1 cellular context compared by ENCODE assay signal in the genomic region with DNA sequence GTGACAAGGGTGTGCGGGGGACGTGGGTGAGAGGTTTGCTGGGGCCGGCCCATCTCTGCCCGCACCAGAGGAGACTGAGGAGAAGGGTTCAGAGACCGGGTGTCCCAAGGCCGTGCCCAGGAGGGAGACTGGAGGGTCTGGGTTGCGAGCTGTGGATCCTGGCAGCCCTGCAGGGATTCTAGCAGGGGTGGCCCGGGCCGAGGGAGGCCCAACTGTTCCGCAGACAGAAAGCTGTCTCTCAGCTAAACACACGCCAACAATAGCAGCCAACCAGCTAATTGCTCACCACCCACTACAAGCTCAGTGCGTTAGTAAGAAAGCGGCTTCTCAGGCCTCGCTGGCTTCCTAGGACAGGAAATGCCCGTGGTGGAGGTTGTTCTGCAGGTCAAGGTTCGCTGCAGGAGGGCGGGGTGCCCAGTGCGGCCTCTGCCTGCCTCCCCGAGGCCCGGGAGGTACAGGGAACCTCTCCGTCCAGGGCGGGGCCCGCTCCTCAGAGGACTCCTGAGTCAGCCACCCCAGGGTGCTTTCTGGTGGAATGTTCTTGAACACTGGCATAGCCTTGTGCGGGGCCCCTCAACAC.
TF ChIP-seq lines count a peak whose summit lies in the region.

No MANE protein-coding gene starts in this region.

TF ChIP-seq in HepG2, 621 proteins besides CTCF, POLR2A, EP300 and RAD21 (continued from another document):
- TF ChIP-seq, protein P1, sequence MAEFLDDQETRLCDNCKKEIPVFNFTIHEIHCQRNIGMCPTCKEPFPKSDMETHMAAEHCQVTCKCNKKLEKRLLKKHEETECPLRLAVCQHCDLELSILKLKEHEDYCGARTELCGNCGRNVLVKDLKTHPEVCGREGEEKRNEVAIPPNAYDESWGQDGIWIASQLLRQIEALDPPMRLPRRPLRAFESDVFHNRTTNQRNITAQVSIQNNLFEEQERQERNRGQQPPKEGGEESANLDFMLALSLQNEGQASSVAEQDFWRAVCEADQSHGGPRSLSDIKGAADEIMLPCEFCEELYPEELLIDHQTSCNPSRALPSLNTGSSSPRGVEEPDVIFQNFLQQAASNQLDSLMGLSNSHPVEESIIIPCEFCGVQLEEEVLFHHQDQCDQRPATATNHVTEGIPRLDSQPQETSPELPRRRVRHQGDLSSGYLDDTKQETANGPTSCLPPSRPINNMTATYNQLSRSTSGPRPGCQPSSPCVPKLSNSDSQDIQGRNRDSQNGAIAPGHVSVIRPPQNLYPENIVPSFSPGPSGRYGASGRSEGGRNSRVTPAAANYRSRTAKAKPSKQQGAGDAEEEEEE (CRISPR knock-in tag; IDR thresholded peaks at IDR 0.05; ENCODE audit: borderline replicate concordance): no peak
- TF ChIP-seq FOXK2 (IDR thresholded peaks at IDR 0.05) (no peak), YEATS4 (CRISPR knock-in tag; IDR thresholded peaks at IDR 0.05; ENCODE audit: borderline replicate concordance) (no peak), POLR2AphosphoS5 (IDR thresholded peaks at IDR 0.05; ENCODE audit: low read depth, low read length) (no peak)
- TF ChIP-seq, protein P2, sequence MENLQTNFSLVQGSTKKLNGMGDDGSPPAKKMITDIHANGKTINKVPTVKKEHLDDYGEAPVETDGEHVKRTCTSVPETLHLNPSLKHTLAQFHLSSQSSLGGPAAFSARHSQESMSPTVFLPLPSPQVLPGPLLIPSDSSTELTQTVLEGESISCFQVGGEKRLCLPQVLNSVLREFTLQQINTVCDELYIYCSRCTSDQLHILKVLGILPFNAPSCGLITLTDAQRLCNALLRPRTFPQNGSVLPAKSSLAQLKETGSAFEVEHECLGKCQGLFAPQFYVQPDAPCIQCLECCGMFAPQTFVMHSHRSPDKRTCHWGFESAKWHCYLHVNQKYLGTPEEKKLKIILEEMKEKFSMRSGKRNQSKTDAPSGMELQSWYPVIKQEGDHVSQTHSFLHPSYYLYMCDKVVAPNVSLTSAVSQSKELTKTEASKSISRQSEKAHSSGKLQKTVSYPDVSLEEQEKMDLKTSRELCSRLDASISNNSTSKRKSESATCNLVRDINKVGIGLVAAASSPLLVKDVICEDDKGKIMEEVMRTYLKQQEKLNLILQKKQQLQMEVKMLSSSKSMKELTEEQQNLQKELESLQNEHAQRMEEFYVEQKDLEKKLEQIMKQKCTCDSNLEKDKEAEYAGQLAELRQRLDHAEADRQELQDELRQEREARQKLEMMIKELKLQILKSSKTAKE (CRISPR knock-in tag; IDR thresholded peaks at IDR 0.05; ENCODE audit: borderline replicate concordance): no peak
